In genomic region chr11:96052921-96053631, GRCh38 we compare ENCODE assay signal across 11 cellular contexts.
DNase-seq lines count a peak whose midpoint lies in the region; ATAC-seq and TF ChIP-seq lines count a peak whose summit lies in the region.
"Had no signal": no experiment of that assay in that cellular context is flagged by ENCODE, and none has a peak within 500 bp of the region (broad histone marks: within the 10 kb centered on the region; RNA-seq: fewer than 3 reads in every experiment).

No MANE protein-coding gene starts in this region.

- H3K4me3 ChIP-seq in left ventricle myocardium inferior (no peak overlapping the region), coronary artery (no peak overlapping the region), upper lobe of left lung (no peak overlapping the region), lower leg skin (ENCODE audit: low read depth, poor library complexity, severe bottlenecking) (no peak overlapping the region)
- H3K4me3 ChIP-seq: K562 had no signal

- whole genome bisulfite sequencing in upper lobe of left lung, 2 donors = 24 to 58% methylated on average over 2 of the region's 2 CpGs
- 55 to 65% methylated on average over 2 of the region's 2 CpGs for WGBS in lower leg skin, 2 donors

- intact Hi-C loops in left ventricle myocardium superior (cut with micrococcal nuclease) (no loop called here), left ventricle myocardium inferior (cut with micrococcal nuclease) (no loop called here), lower leg skin (cut with DNase I; ENCODE audit: low total_unique reads) (no loop called here), left colon (cut with DNase I, micrococcal nuclease) (no loop called here)

- DNase-seq in left ventricle myocardium superior (no peak), left ventricle myocardium inferior (no peak), M059J (ENCODE audit: low read depth) (peak; percentile 88), coronary artery (ENCODE audit: low spot score) (no peak), upper lobe of left lung (no peak), lower leg skin (ENCODE audit: low spot score in 2 of 2) (no peak), GM20000 (ENCODE audit: low spot score) (no peak), left colon (no peak)
- DNase-seq: COR-L47, small intestine had no signal

- no peaks in the 10 kb centered on the region for H3K9me3 ChIP-seq in left ventricle myocardium inferior (replicated peaks)
- no peaks in the 10 kb centered on the region for H3K9me3 ChIP-seq in upper lobe of left lung

- H3K27ac ChIP-seq in left ventricle myocardium inferior (replicated peaks) (no peak overlapping the region), coronary artery (peak overlapping the region; percentile 32 to 72), upper lobe of left lung (peak overlapping the region in 3 of 4 donors; percentile 1 to 16 (median 14))

- TF ChIP-seq EP300 in upper lobe of left lung (IDR thresholded peaks at IDR 0.05) = no peak

- H3K36me3 ChIP-seq in left ventricle myocardium inferior (no peaks in the 10 kb centered on the region), upper lobe of left lung (no peaks in the 10 kb centered on the region)

- TF ChIP-seq CTCF in left ventricle myocardium inferior (IDR thresholded peaks at IDR 0.05; ENCODE audit: borderline replicate concordance) = no peak
- no peak for TF ChIP-seq CTCF in coronary artery (IDR thresholded peaks at IDR 0.05)
- no peak for TF ChIP-seq CTCF in upper lobe of left lung (IDR thresholded peaks at IDR 0.05)
- no peak for TF ChIP-seq CTCF in lower leg skin (IDR thresholded peaks at IDR 0.05)
- TF ChIP-seq CTCF in GM20000 (IDR thresholded peaks at IDR 0.05; ENCODE audit: extremely low read depth, missing control alignments) = no peak

- ATAC-seq in left ventricle myocardium superior = peak; percentile 52
- ATAC-seq in upper lobe of left lung (ENCODE audit: low FRiP score in 2 of 2) = no peak
- ATAC-seq in left colon = no peak
- ATAC-seq: K562 had no signal

- H3K27me3 ChIP-seq in left ventricle myocardium inferior (ENCODE audit: low read depth) (no peaks in the 10 kb centered on the region), upper lobe of left lung (no peaks in the 10 kb centered on the region)

- no peak for TF ChIP-seq POLR2A in upper lobe of left lung (IDR thresholded peaks at IDR 0.05)
- TF ChIP-seq POLR2A in lower leg skin (IDR thresholded peaks at IDR 0.05) = no peak

- H3K4me1 ChIP-seq in left ventricle myocardium inferior = peaks cover 34% of the 10 kb centered on the region
- H3K4me1 ChIP-seq in upper lobe of left lung = peaks cover 11 to 29% (median 21%) of the 10 kb centered on the region in 4 donors
